Comparison of ENCODE assay signal across 19 cellular contexts in the genomic region with DNA sequence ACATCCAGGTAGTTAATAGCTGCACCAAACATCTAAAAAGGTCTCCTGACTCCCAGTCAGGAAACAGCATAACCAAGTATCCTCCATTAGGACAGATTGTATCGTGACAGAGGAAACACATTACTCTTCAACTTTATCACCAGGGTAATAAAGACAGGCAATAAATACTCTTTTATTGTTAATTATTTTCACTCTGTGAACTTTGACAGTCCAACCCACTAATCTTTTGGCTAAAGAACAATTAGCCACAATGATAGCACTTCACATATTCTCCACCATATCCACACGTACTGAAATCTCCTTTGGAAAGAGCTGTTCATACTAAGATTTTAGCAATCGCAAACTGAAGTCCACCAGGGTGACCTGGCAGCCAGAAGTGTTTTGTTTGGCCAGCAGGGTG.
"Had no signal": no experiment of that assay in that cellular context is flagged by ENCODE, and none has a peak within 500 bp of the region (broad histone marks: within the 10 kb centered on the region; RNA-seq: fewer than 3 reads in every experiment).

No MANE protein-coding gene starts in this region.

- DNase-seq: activated CD4-positive, alpha-beta memory T cell treated with anti-CD3 and anti-CD28 coated beads, Interleukin-2, amount 10 ng/mL, durations not matched to agents 7 days and 5 days; activated CD4-positive, alpha-beta T cell treated with anti-CD3 and anti-CD28 coated beads for 36 hours; activated CD8-positive, alpha-beta memory T cell treated with anti-CD3 and anti-CD28 coated beads, Interleukin-2, amount 50 U/mL, for 48 hours; activated naive CD4-positive, alpha-beta T cell treated with Interleukin-2 at 50 U/mL for 16 hours; effector memory CD8-positive, alpha-beta T cell; hippocampal formation; mucosa of descending colon; naive thymus-derived CD8-positive, alpha-beta T cell; psoas muscle; stimulated activated CD4-positive, alpha-beta T cell treated with anti-CD3 and anti-CD28 coated beads, Interleukin-12 subunit alpha, Interleukin-12 subunit beta, amount 100 ng/mL, for 4 hours; stimulated activated naive CD4-positive, alpha-beta T cell; substantia nigra; T-cell; T1000; transverse colon; WERI-Rb-1 had no signal

- H3K9me3 Mint-ChIP-seq: activated CD4-positive, alpha-beta memory T cell treated with anti-CD3 and anti-CD28 coated beads, Interleukin-2, amount 10 ng/mL, durations not matched to agents 7 days and 5 days; activated T-helper 1 cell treated with anti-CD3 and anti-CD28 coated beads, Interleukin-12 subunit alpha, Interleukin-12 subunit beta, Interleukin-2, Interleukin-4 antibody, amounts not matched to agents 30 ng/mL and 10 ng/mL and 1 ng/mL, durations not matched to agents 14 hours and 24 hours and 36 hours; central memory CD8-positive, alpha-beta T cell; effector memory CD8-positive, alpha-beta T cell; naive thymus-derived CD8-positive, alpha-beta T cell; T-cell had no signal

- H3K36me3 ChIP-seq: transverse colon, WERI-Rb-1 had no signal

- H3K27me3 Mint-ChIP-seq: activated CD4-positive, alpha-beta memory T cell treated with anti-CD3 and anti-CD28 coated beads, Interleukin-2, amount 10 ng/mL, durations not matched to agents 7 days and 5 days; central memory CD8-positive, alpha-beta T cell; effector memory CD8-positive, alpha-beta T cell; T-cell had no signal

- H3K27ac Mint-ChIP-seq: activated CD4-positive, alpha-beta memory T cell treated with anti-CD3 and anti-CD28 coated beads, Interleukin-2, amount 10 ng/mL, durations not matched to agents 7 days and 5 days; activated CD4-positive, alpha-beta T cell treated with anti-CD3 and anti-CD28 coated beads for 36 hours; activated T-helper 1 cell treated with anti-CD3 and anti-CD28 coated beads, Interleukin-12 subunit alpha, Interleukin-12 subunit beta, Interleukin-2, Interleukin-4 antibody, amounts not matched to agents 30 ng/mL and 10 ng/mL and 1 ng/mL, durations not matched to agents 14 hours and 24 hours and 36 hours; effector memory CD8-positive, alpha-beta T cell; naive thymus-derived CD8-positive, alpha-beta T cell; T-cell had no signal

- H3K27ac ChIP-seq: psoas muscle, transverse colon, WERI-Rb-1 had no signal

- H3K4me3 Mint-ChIP-seq: activated CD4-positive, alpha-beta memory T cell treated with anti-CD3 and anti-CD28 coated beads, Interleukin-2, amount 10 ng/mL, durations not matched to agents 7 days and 5 days; activated CD4-positive, alpha-beta T cell treated with anti-CD3 and anti-CD28 coated beads for 36 hours; activated T-helper 1 cell treated with anti-CD3 and anti-CD28 coated beads, Interleukin-12 subunit alpha, Interleukin-12 subunit beta, Interleukin-2, Interleukin-4 antibody, amounts not matched to agents 30 ng/mL and 10 ng/mL and 1 ng/mL, durations not matched to agents 14 hours and 24 hours and 36 hours; central memory CD8-positive, alpha-beta T cell; effector memory CD8-positive, alpha-beta T cell; naive thymus-derived CD8-positive, alpha-beta T cell; T-cell had no signal

- H3K4me3 ChIP-seq: lung, mucosa of descending colon, psoas muscle, transverse colon had no signal

- H3K36me3 Mint-ChIP-seq: naive thymus-derived CD8-positive, alpha-beta T cell had no signal

- H3K27me3 ChIP-seq: transverse colon had no signal
